Comparison of ENCODE assay signal across 22 cellular contexts in genomic region chr9:37206121-37206620, GRCh38.
DNase-seq lines count a peak whose midpoint lies in the region; ATAC-seq and TF ChIP-seq lines count a peak whose summit lies in the region.
"Had no signal": no experiment of that assay in that cellular context is flagged by ENCODE, and none has a peak within 500 bp of the region (broad histone marks: within the 10 kb centered on the region; RNA-seq: fewer than 3 reads in every experiment).

No MANE protein-coding gene starts in this region.

- H3K27ac Mint-ChIP-seq in H9 (peak overlapping the region in 2 of 3 experiments; percentile 13 to 66; a peak in 4 of 7 replicates), WTC11 (0 out of 2 replicates have a peak overlapping the region, but pooled peaks have one; percentile 68), naive B cell (peak overlapping the region in 5 of 6 donors; percentile 15 to 97 (median 37))

- H3K18ac ChIP-seq in H9 (ENCODE audit: insufficient read length, low read depth, low read length), result no peak overlapping the region

- H3K14ac ChIP-seq in H9 (ENCODE audit: insufficient read depth, low read length), result no peak overlapping the region; the same call in 1 of the 2 replicates

- H3K27me3 ChIP-seq in BLaER1 treated with 17β-estradiol and CSF1 and Interleukin-3, amounts not matched to agents 10 nM and 100 nM, result no peaks in the 10 kb centered on the region
- no peaks in the 10 kb centered on the region for H3K27me3 ChIP-seq in H9 (ENCODE audit: insufficient read depth, low read length)

- H3K4me3 Mint-ChIP-seq in H9 (no peak overlapping the region), WTC11 (no peak overlapping the region), naive B cell (peak overlapping the region in 3 of 8 donors; percentile 25 to 79 (median 76))
- H3K4me3 Mint-ChIP-seq: CD14-positive monocyte had no signal

- no CpG with 5 or more reads among the region's 10 CpGs for WGBS in H9 (ENCODE audit: extremely low coverage, insufficient read length, low lambda C conversion rate)

- no peak for TF ChIP-seq CTCF in H9 (conservative IDR thresholded peaks at IDR 0.05)
- TF ChIP-seq CTCF in WTC11 (IDR thresholded peaks at IDR 0.05), result no peak

- peak overlapping the region in 8 of 11 experiments; percentile 15 to 58 (median 43); a peak in 14 of 22 replicates for H3K4me2 ChIP-seq in BLaER1 treated with 17β-estradiol and CSF1 and Interleukin-3, amounts not matched to agents 10 nM and 100 nM
- H3K4me2 ChIP-seq in H9 (ENCODE audit: insufficient read depth, insufficient read length, low read length), result no peak overlapping the region

- peaks cover 26 to 75% (median 63%) of the 10 kb centered on the region in 10 experiments for H3K4me1 ChIP-seq in BLaER1 treated with 17β-estradiol and CSF1 and Interleukin-3, amounts not matched to agents 10 nM and 100 nM
- H3K4me1 ChIP-seq in H9 (ENCODE audit: insufficient read depth, low read length), result peaks cover 3% of the 10 kb centered on the region; the same call in 1 of the 2 replicates

- H3K27ac ChIP-seq in BLaER1 treated with 17β-estradiol and CSF1 and Interleukin-3, amounts not matched to agents 10 nM and 100 nM, result peak overlapping the region in 8 of 11 experiments; percentile 27 to 71 (median 51); a peak in 12 of 22 replicates
- H3K27ac ChIP-seq in H9 (ENCODE audit: insufficient read length, low read depth, low read length), result no peak overlapping the region

- no peak overlapping the region for H3T11ph ChIP-seq in H9 (ENCODE audit: low read length)

- H3K23ac ChIP-seq in H9 (ENCODE audit: insufficient read length, low read depth, low read length), result no peak overlapping the region

- H3K9me3 ChIP-seq in BLaER1 treated with 17β-estradiol and CSF1 and Interleukin-3, amounts not matched to agents 10 nM and 100 nM (replicated peaks in 1 of 11), result peaks cover 14 to 27% (median 21%) of the 10 kb centered on the region in 11 experiments; a peak in 20 of 22 replicates
- H3K9me3 ChIP-seq in H9 (ENCODE audit: control insufficient read depth, low read depth, low read length), result no peaks in the 10 kb centered on the region

- H3K4ac ChIP-seq in H9 (ENCODE audit: low read depth, low read length), result no peak overlapping the region

- no peak overlapping the region for H3K4me3 ChIP-seq in BLaER1 treated with 17β-estradiol and CSF1 and Interleukin-3, amounts not matched to agents 10 nM and 100 nM

- peak overlapping the region in 3 of 11 experiments; percentile 11 to 29 (median 22); a peak in 1 of 22 replicates for H3K9ac ChIP-seq in BLaER1 treated with 17β-estradiol and CSF1 and Interleukin-3, amounts not matched to agents 10 nM and 100 nM
- H3K9ac ChIP-seq in H9 (ENCODE audit: extremely low read depth, insufficient read length, low read length), result no peak overlapping the region

- no peaks in the 10 kb centered on the region for H3K23me2 ChIP-seq in H9 (ENCODE audit: insufficient read length, low read depth, low read length, poor library complexity, severe bottlenecking)

- H3K9me3 Mint-ChIP-seq in H9, result peaks cover 11 to 13% of the 10 kb centered on the region in 2 experiments
- H3K9me3 Mint-ChIP-seq in WTC11, result peaks cover 16% of the 10 kb centered on the region
- H3K9me3 Mint-ChIP-seq in naive B cell, result peaks cover 0 to 16% (median 10%) of the 10 kb centered on the region in 7 donors

- H4K20me1 ChIP-seq in BLaER1 treated with 17β-estradiol and CSF1 and Interleukin-3, amounts not matched to agents 10 nM and 100 nM, result peaks cover 0 to 51% (median 0%) of the 10 kb centered on the region in 11 experiments; a peak in 4 of 22 replicates
- no peaks in the 10 kb centered on the region for H4K20me1 ChIP-seq in H9 (ENCODE audit: control insufficient read depth, insufficient read depth, insufficient read length)

- no peak overlapping the region for H4K91ac ChIP-seq in H9 (ENCODE audit: insufficient read length, low read depth, low read length)

- CTCF ChIA-PET in WTC11 (lab: Charles Lee), result interaction anchor here (0.6 kb wide), 1 partner anchor 174 kb away, joined by 3 read pairs; no protein-coding TSS in a partner anchor

- H3K36me3 Mint-ChIP-seq in H9 (ENCODE audit: insufficient read depth in 1 of 3, low read depth in 3 of 3) (peaks cover 13 to 15% (median 14%) of the 10 kb centered on the region in 3 experiments), WTC11 (peaks cover 26% of the 10 kb centered on the region), naive B cell (peaks cover 39 to 48% of the 10 kb centered on the region in 2 donors)

- ATAC-seq in WTC11 (no peak), naive B cell (ENCODE audit: low read depth in 2 of 2) (no peak)
- ATAC-seq: PC-3 had no signal

- DNase-seq in H9 (no peak), WTC11 (ENCODE audit: low spot score) (no peak), naive B cell (no peak), SHP77 (lab: John Stamatoyannopoulos, UW) (no peak), NOMO-1 (lab: John Stamatoyannopoulos, UW; ENCODE audit: unreplicated experiment in 2 of 2) (no peak)
- DNase-seq in activated CD8-positive, alpha-beta memory T cell treated with anti-CD3 and anti-CD28 coated beads, Interleukin-2, amount 50 U/mL, for 48 hours, result no peak
- DNase-seq: DND-41, GOT3, MM.1S, NCI-H1092, NCI-H1436 treated with DMSO at 0.1 percent for 48 hours, NCI-H2029, NCI-H2171, NCI-H446, NCI-H69, PC-3, RPMI8226, SIG-M5, T-helper 2 cell had no signal

- no peak overlapping the region for H2AK5ac ChIP-seq in H9 (ENCODE audit: insufficient read length, low read length)

- no peak overlapping the region for H2BK12ac ChIP-seq in H9 (ENCODE audit: insufficient read length, low read depth, low read length)

- no peaks in the 10 kb centered on the region; the same call in 1 of the 2 replicates for H3K27me3 Mint-ChIP-seq in H9 (ENCODE audit: low read depth)
- H3K27me3 Mint-ChIP-seq in WTC11 (ENCODE audit: low read depth), result no peaks in the 10 kb centered on the region
- no peaks in the 10 kb centered on the region for H3K27me3 Mint-ChIP-seq in naive B cell
- H3K27me3 Mint-ChIP-seq: IgD-negative memory B cell had no signal

- no peak overlapping the region for H2AFZ ChIP-seq in H9 (ENCODE audit: low read length)

- no peak overlapping the region for H2BK15ac ChIP-seq in H9 (ENCODE audit: low read depth, low read length)

- H3K79me2 ChIP-seq in H9 (ENCODE audit: insufficient read depth, low read length), result no peaks in the 10 kb centered on the region; the same call in 1 of the 2 replicates

- peaks cover 16 to 31% of the 10 kb centered on the region in 2 experiments for H3K4me1 Mint-ChIP-seq in H9
- H3K4me1 Mint-ChIP-seq in WTC11, result peaks cover 39% of the 10 kb centered on the region
- H3K4me1 Mint-ChIP-seq in naive B cell, result peaks cover 66 to 97% (median 87%) of the 10 kb centered on the region in 3 donors

- POLR2A ChIA-PET in WTC11 (lab: Charles Lee), result interaction anchor here (0.6 kb wide), 1 partner anchor 9 kb away, joined by 3 read pairs; no protein-coding TSS in a partner anchor

- H2BK20ac ChIP-seq in H9 (ENCODE audit: low read depth, low read length, poor library complexity, severe bottlenecking), result no peak overlapping the region

- no peak overlapping the region for H3K56ac ChIP-seq in H9 (ENCODE audit: insufficient read length, low read depth, low read length)

- peaks cover 16 to 100% (median 66%) of the 10 kb centered on the region in 11 experiments; a peak in 21 of 22 replicates for H3K36me3 ChIP-seq in BLaER1 treated with 17β-estradiol and CSF1 and Interleukin-3, amounts not matched to agents 10 nM and 100 nM

- H2BK5ac ChIP-seq in H9 (ENCODE audit: insufficient read length, low read length), result no peak overlapping the region

- H3K79me1 ChIP-seq in H9 (ENCODE audit: insufficient read depth, low read depth, low read length, poor library complexity, severe bottlenecking), result peaks cover 4% of the 10 kb centered on the region

- H2BK120ac ChIP-seq in H9 (ENCODE audit: low read depth, low read length, poor library complexity, severe bottlenecking), result no peak overlapping the region

- H4K8ac ChIP-seq in H9 (replicated peaks; ENCODE audit: insufficient read length, low read depth, low read length), result no peak overlapping the region

- H4K5ac ChIP-seq in H9 (ENCODE audit: insufficient read length, low read depth, low read length), result no peak overlapping the region

TF ChIP-seq in WTC11, 78 proteins besides CTCF, POLR2A, EP300 and RAD21:
- TF ChIP-seq ARID4B (CRISPR knock-in tag; IDR thresholded peaks at IDR 0.05; ENCODE audit: borderline replicate concordance) (no peak), ZNF121 (CRISPR knock-in tag; IDR thresholded peaks at IDR 0.05) (peak; percentile 96)
TF ChIP-seq in WTC11: peak in this region for 1.
